Comparison of ENCODE assay signal across 8 cellular contexts in genomic region chr1:56820755-56821461, GRCh38. TPM values are rescaled to one million over a fixed set of nuclear protein-coding genes. Genes with fewer than 3 reads are reported as not detected.
A peak's percentile ranks its signal among the peaks of the same experiment; 100 is the strongest.
DNase-seq lines count a peak whose midpoint lies in the region; ATAC-seq lines count a peak whose summit lies in the region.

No MANE protein-coding gene starts in this region.

- peak; percentile 92 for DNase-seq in AG20443 (ENCODE audit: low spot score)
- DNase-seq in NCI-H2196 treated with DMSO at 0.1 percent for 48 hours (lab: John Stamatoyannopoulos, UW; ENCODE audit: unreplicated experiment), result peak; percentile 31
- peak; percentile 67 for DNase-seq in activated CD4-positive, CD25-positive, alpha-beta regulatory T cell treated with anti-CD3 and anti-CD28 coated beads, Interleukin-2, amount 50 U/mL, for 72 hours
- peak; percentile 50 for DNase-seq in cerebellum (ENCODE audit: low spot score)
- DNase-seq in left lobe of liver (ENCODE audit: low spot score), result peak; percentile 88
- DNase-seq in stimulated activated CD4-positive, alpha-beta T cell treated with anti-CD3 and anti-CD28 coated beads, TNF-alpha, amount 100 ng/mL, for 1 hour (ENCODE audit: low read depth in 3 of 3, low spot score in 1 of 3), result peak in 2 of 3 donors; percentile 3 to 58

- peak; percentile 83 for ATAC-seq in GM18868 (IDR thresholded peaks at IDR 0.05; ENCODE audit: unreplicated experiment)
- peak; percentile 72 for ATAC-seq in HG03103 (IDR thresholded peaks at IDR 0.05; ENCODE audit: low read depth, unreplicated experiment)
- peak; percentile 64 for ATAC-seq in left lobe of liver

RNA-seq across cellular contexts. Expression of gene FYB2, which starts 1.7 kb away (rescaled TPM):
- total RNA-seq in cerebellum, result 1.1 TPM
- 19.4 TPM for total RNA-seq in left lobe of liver

RNA-seq across cellular contexts. Expression of gene C8A, which starts 33.7 kb away (rescaled TPM):
- total RNA-seq in cerebellum, result not detected
- 302 TPM for total RNA-seq in left lobe of liver

Comparison
In these comparisons a context has a peak if more than half of its experiments do, and no peak if none do; other contexts are left out.
1. Peak in every context shown above with its lines: DNase-seq and ATAC-seq.
2. DNase-seq: peak in every context shown above with its lines; median percentile 92 in AG20443; 88 in left lobe of liver; 67 in activated CD4-positive, CD25-positive, alpha-beta regulatory T cell treated with anti-CD3 and anti-CD28 coated beads, Interleukin-2, amount 50 U/mL, for 72 hours; 50 in cerebellum; 31 in NCI-H2196 treated with DMSO at 0.1 percent for 48 hours; 30 in stimulated activated CD4-positive, alpha-beta T cell treated with anti-CD3 and anti-CD28 coated beads, TNF-alpha, amount 100 ng/mL, for 1 hour.
3. RNA of gene C8A, which starts 33.7 kb away (total RNA-seq): 302 TPM in left lobe of liver (single experiment); not detected in cerebellum (single experiment); every median in the first group is over 100 times any median in the second.